Comparison of ENCODE assay signal across 8 cellular contexts in the genomic region with DNA sequence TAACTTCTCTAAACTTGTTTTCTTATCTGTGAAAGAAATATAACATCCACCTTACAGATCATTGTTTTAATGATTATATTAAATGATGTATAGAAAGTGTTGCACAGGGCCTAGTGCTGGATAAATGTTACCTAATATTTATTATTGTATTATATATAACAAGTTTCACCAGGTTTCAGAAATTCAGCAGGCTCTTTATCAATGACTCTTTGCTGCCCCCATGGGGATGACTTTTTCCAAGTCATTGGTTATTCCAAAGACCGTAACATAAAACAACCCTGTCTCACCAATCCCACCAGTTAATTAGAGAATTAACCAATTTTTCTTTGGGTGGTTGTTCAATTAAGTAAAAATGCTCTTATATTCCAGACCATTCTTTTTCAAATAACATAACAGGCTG. TPM values are rescaled to one million over a fixed set of nuclear protein-coding genes. Genes with fewer than 3 reads are reported as not detected.
A peak's percentile ranks its signal among the peaks of the same experiment; 100 is the strongest.
DNase-seq lines count a peak whose midpoint lies in the region; ATAC-seq and TF ChIP-seq lines count a peak whose summit lies in the region.

No MANE protein-coding gene starts in this region.

- no TSS peak for BruUV-seq in A673 (replicated peaks; lab: Mats Ljungman, UMichigan)

- H3K9ac ChIP-seq in adipocyte (ENCODE audit: low read length), result no peak overlapping the region

- H3K4me3 ChIP-seq in A673 (ENCODE audit: low read depth, low read length, poor library complexity, severe bottlenecking) (no peak overlapping the region), adipocyte (ENCODE audit: low read length) (no peak overlapping the region), vagina (no peak overlapping the region)

- TF ChIP-seq CTCF in A673 (conservative IDR thresholded peaks at IDR 0.05; ENCODE audit: low read depth, low read length) (peak; percentile 67), vagina (IDR thresholded peaks at IDR 0.05) (peak in 2 of 3 experiments; percentile 4 to 23)

- POLR2A ChIA-PET in A673 (lab: Charles Lee; ENCODE audit: low non-redundant PET), result no interaction called here

- H3K4me1 ChIP-seq in A673 (ENCODE audit: insufficient read depth, low read length, poor library complexity, severe bottlenecking), result no peaks in the 10 kb centered on the region
- H3K4me1 ChIP-seq in adipocyte (ENCODE audit: control insufficient read depth, insufficient read depth, low read length), result peaks cover 12% of the 10 kb centered on the region
- no peaks in the 10 kb centered on the region for H3K4me1 ChIP-seq in vagina

- intact Hi-C loops in A673 (cut with micrococcal nuclease; ENCODE audit: unreplicated experiment) (loop anchor here (2.0 to 5.0 kb wide), 2 partner anchors 143 to 412 kb away; no protein-coding TSS in a partner anchor), vagina (cut with DNase I) (no loop called here)

- H3K9me3 ChIP-seq in A673 (ENCODE audit: low read depth, low read length, poor library complexity, severe bottlenecking), result no peaks in the 10 kb centered on the region
- no peaks in the 10 kb centered on the region for H3K9me3 ChIP-seq in adipocyte (ENCODE audit: control insufficient read depth, low read length)
- no peaks in the 10 kb centered on the region for H3K9me3 ChIP-seq in vagina

- peak; percentile 69 for DNase-seq in A673 (ENCODE audit: low spot score)
- peak; percentile 53 for DNase-seq in EH (ENCODE audit: low read depth)
- DNase-seq in NCI-H2171 treated with DMSO at 0.1 percent for 48 hours (lab: John Stamatoyannopoulos, UW), result peak; percentile 47
- DNase-seq in adipocyte (ENCODE audit: low read depth), result peak; percentile 79
- DNase-seq in inferior parietal cortex (ENCODE audit: extremely low spot score), result peak; percentile 59
- DNase-seq in vagina (ENCODE audit: extremely low spot score in 2 of 2), result no peak

- no peak for TF ChIP-seq POLR2A in vagina (IDR thresholded peaks at IDR 0.05)

- H3K27ac ChIP-seq in A673 (ENCODE audit: low read depth, low read length, poor library complexity, severe bottlenecking) (no peak overlapping the region), vagina (no peak overlapping the region)

- CTCF ChIA-PET in A673 (lab: Charles Lee), result interaction anchor here (0.8 kb wide), 1 partner anchor 42 kb away, joined by 3 read pairs; the partner anchor contains the start of gene KLHDC9

- ATAC-seq in GM18511 (IDR thresholded peaks at IDR 0.05; ENCODE audit: unreplicated experiment) (no peak), GM18519 (IDR thresholded peaks at IDR 0.05; ENCODE audit: low FRiP score, unreplicated experiment) (no peak)

- no peaks in the 10 kb centered on the region for H3K36me3 ChIP-seq in A673 (ENCODE audit: insufficient read depth, low read length, poor library complexity, severe bottlenecking)
- no peaks in the 10 kb centered on the region for H3K36me3 ChIP-seq in adipocyte (ENCODE audit: control insufficient read depth, insufficient read depth, low read length, severe bottlenecking)
- no peaks in the 10 kb centered on the region for H3K36me3 ChIP-seq in vagina

- no peaks in the 10 kb centered on the region for H3K27me3 ChIP-seq in A673 (replicated peaks; ENCODE audit: insufficient read depth, low read depth, low read length, poor library complexity)
- H3K27me3 ChIP-seq in adipocyte (replicated peaks; ENCODE audit: control insufficient read depth, insufficient read depth, low read length), result no peaks in the 10 kb centered on the region
- H3K27me3 ChIP-seq in vagina, result no peaks in the 10 kb centered on the region

RNA-seq across cellular contexts. Expression of gene DEDD, which starts 7.3 kb away (rescaled TPM):
- 53.0 and 54.6 TPM in 2 replicates for total RNA-seq in A673 (2021)
- total RNA-seq in vagina, result 42.0 TPM

RNA-seq across cellular contexts. Expression of gene UFC1, which starts 14.0 kb away (rescaled TPM):
- total RNA-seq in A673 (2021) (73.6 and 82.7 TPM in 2 replicates), vagina (61.1 TPM)

RNA-seq across cellular contexts. Expression of gene USP21, which starts 19.5 kb away (rescaled TPM):
- total RNA-seq in A673 (2021), result 46.2 and 51.8 TPM in 2 replicates
- 19.4 TPM for total RNA-seq in vagina

RNA-seq across cellular contexts. Expression of gene NIT1, which starts 21.9 kb away (rescaled TPM):
- 29.3 and 40.3 TPM in 2 replicates for total RNA-seq in A673 (2021)
- 31.7 TPM for total RNA-seq in vagina

RNA-seq across cellular contexts. Expression of gene PFDN2, which starts 21.9 kb away (rescaled TPM):
- total RNA-seq in A673 (2021), result 131 and 133 TPM in 2 replicates
- total RNA-seq in vagina, result 47.1 TPM

Comparison
In these comparisons a context has a peak if more than half of its experiments do, and no peak if none do; other contexts are left out.
1. DNase-seq: peak in A673 (single experiment), EH (single experiment), NCI-H2171 treated with DMSO at 0.1 percent for 48 hours (single experiment), adipocyte (single experiment) and inferior parietal cortex (single experiment); none in vagina (0 of 2).